In genomic region chr2:77922567-77922966, GRCh38 we compare ENCODE assay signal across 20 cellular contexts.
DNase-seq lines count a peak whose midpoint lies in the region; ATAC-seq, FAIRE-seq and TF ChIP-seq lines count a peak whose summit lies in the region.
"Had no signal": no experiment of that assay in that cellular context is flagged by ENCODE, and none has a peak within 500 bp of the region (broad histone marks: within the 10 kb centered on the region; RNA-seq: fewer than 3 reads in every experiment).

No MANE protein-coding gene starts in this region.

- no peak overlapping the region for H3K56ac ChIP-seq in IMR-90 (ENCODE audit: extremely low read depth, insufficient read depth, low read length)

- H3K27me3 ChIP-seq in IMR-90 (ENCODE audit: control insufficient read depth, insufficient read depth, low read length) (no peaks in the 10 kb centered on the region), K562 (ENCODE audit: control insufficient read depth in 2 of 2, insufficient read depth in 2 of 2, low read length in 2 of 2) (no peaks in the 10 kb centered on the region)
- H3K27me3 ChIP-seq: BLaER1 treated with 17β-estradiol and CSF1 and Interleukin-3, amounts not matched to agents 10 nM and 100 nM had no signal

- FAIRE-seq in A549 (lab: Jason Lieb, UNC) (no peak), K562 (lab: Jason Lieb, UNC) (no peak)
- FAIRE-seq: A204.1, D721Med, G401.6, GM12891, GM19239 had no signal

- intact Hi-C loops in IMR-90 (cut with micrococcal nuclease) (no loop called here), K562 (cut with micrococcal nuclease) (no loop called here), left colon (cut with DNase I, micrococcal nuclease) (no loop called here)

- H2BK120ac ChIP-seq in IMR-90 (ENCODE audit: low read depth, low read length), result no peak overlapping the region

- H2BK15ac ChIP-seq in IMR-90 (ENCODE audit: low read depth, low read length), result no peak overlapping the region

- H3K36me3 ChIP-seq in IMR-90 (ENCODE audit: control insufficient read depth, insufficient read depth, low read length) (no peaks in the 10 kb centered on the region), K562 (ENCODE audit: control insufficient read depth, insufficient read depth, low read length) (no peaks in the 10 kb centered on the region)
- H3K36me3 ChIP-seq: BLaER1 treated with 17β-estradiol and CSF1 and Interleukin-3, amounts not matched to agents 10 nM and 100 nM had no signal

- CTCF ChIA-PET in A549 (lab: Yijun Ruan, JAX), result no interaction called here
- CTCF ChIA-PET in IMR-90 (lab: Yijun Ruan, JAX), result no interaction called here
- CTCF ChIA-PET in K562 (lab: Yijun Ruan, JAX; ENCODE audit: low intra/inter-chr PET ratio), result no interaction called here

- H2BK20ac ChIP-seq in IMR-90 (ENCODE audit: low read depth, low read length), result no peak overlapping the region

- no peak for TF ChIP-seq EP300 in A549 (IDR thresholded peaks at IDR 0.05)
- no peak for TF ChIP-seq EP300 in K562 (IDR thresholded peaks at IDR 0.05; ENCODE audit: low read length)

- no peak overlapping the region for H2BK5ac ChIP-seq in IMR-90 (ENCODE audit: low read depth, low read length, poor library complexity, severe bottlenecking)

- H4K5ac ChIP-seq in IMR-90 (ENCODE audit: low read depth, low read length), result no peak overlapping the region

- no peak overlapping the region for H3K14ac ChIP-seq in IMR-90 (replicated peaks; ENCODE audit: low read depth, low read length)

- H2AK9ac ChIP-seq in IMR-90 (replicated peaks; ENCODE audit: low read depth, low read length, poor library complexity), result no peak overlapping the region

- H4K8ac ChIP-seq in IMR-90 (ENCODE audit: low read depth in 2 of 2, low read length in 2 of 2), result no peak overlapping the region

- H3K18ac ChIP-seq in IMR-90 (ENCODE audit: low read depth, low read length), result no peak overlapping the region

- DNase-seq in A549 (ENCODE audit: low read depth in 1 of 2, low spot score in 1 of 2), result no peak
- DNase-seq in IMR-90, result no peak
- DNase-seq in K562 (ENCODE audit: extremely low read depth in 1 of 4, low spot score in 3 of 4), result no peak
- no peak for DNase-seq in left colon
- DNase-seq: 8988T; AML-193; Caco-2; Calu3; CD4-positive, alpha-beta T cell; CD8-positive, alpha-beta T cell; DMS79 treated with DMSO at 0.1 percent for 48 hours; GF-D8 had no signal

- H3K79me2 ChIP-seq in K562 (ENCODE audit: control insufficient read depth, insufficient read depth, low read length), result no peaks in the 10 kb centered on the region

- H3K4me3 ChIP-seq in A549 (no peak overlapping the region), IMR-90 (ENCODE audit: insufficient read depth, low read depth, low read length) (no peak overlapping the region), K562 (no peak overlapping the region)
- H3K4me3 ChIP-seq: BLaER1 treated with 17β-estradiol and CSF1 and Interleukin-3, amounts not matched to agents 10 nM and 100 nM had no signal

- dilution Hi-C loops in IMR-90 (cut with HindIII; ENCODE audit: low sequenced_read_pairs, unreplicated experiment), result no loop called here

- TF ChIP-seq POLR2A in A549 (IDR thresholded peaks at IDR 0.05; ENCODE audit: low read length) (no peak), IMR-90 (IDR thresholded peaks at IDR 0.05; ENCODE audit: low read depth, low read length) (no peak), K562 (conservative IDR thresholded peaks at IDR 0.05) (no peak)

- H3K4me2 ChIP-seq in A549 (no peak overlapping the region), IMR-90 (ENCODE audit: low read depth, low read length) (no peak overlapping the region), K562 (ENCODE audit: insufficient read depth, low read length) (no peak overlapping the region)
- H3K4me2 ChIP-seq: BLaER1 treated with 17β-estradiol and CSF1 and Interleukin-3, amounts not matched to agents 10 nM and 100 nM had no signal

- BruUV-seq in IMR-90 (replicated peaks; lab: Mats Ljungman, UMichigan) (no TSS peak), K562 (replicated peaks; lab: Mats Ljungman, UMichigan) (no TSS peak)

- POLR2A ChIA-PET in A549 (lab: Yijun Ruan, JAX), result no interaction called here
- POLR2A ChIA-PET in IMR-90 (lab: Charles Lee; ENCODE audit: unreplicated experiment), result no interaction called here
- POLR2A ChIA-PET in K562 (lab: Yijun Ruan, JAX), result no interaction called here

- no peak overlapping the region for H4K91ac ChIP-seq in IMR-90 (ENCODE audit: insufficient read depth, low read depth, low read length)

- 0% methylated on average over 1 of the region's 1 CpG for WGBS in A549 (ENCODE audit: missing lambda C conversion rate)
- no CpG with 5 or more reads among the region's 1 CpG for WGBS in IMR-90 (ENCODE audit: extremely low coverage in 2 of 2, insufficient read length in 1 of 2), 2 experiments
- 0% methylated on average over 1 of the region's 1 CpG for WGBS in K562 (ENCODE audit: insufficient coverage, low coverage, missing lambda C conversion rate)

- no peak for TF ChIP-seq RAD21 in A549 (conservative IDR thresholded peaks at IDR 0.05 in 1 of 2, IDR thresholded peaks at IDR 0.05 in 1 of 2)
- no peak for TF ChIP-seq RAD21 in IMR-90 (IDR thresholded peaks at IDR 0.05; ENCODE audit: low read length)
- TF ChIP-seq RAD21 in K562 (CRISPR knock-in tag; conservative IDR thresholded peaks at IDR 0.05 in 1 of 2, IDR thresholded peaks at IDR 0.05 in 1 of 2), result no peak

- no peak overlapping the region for H3K23ac ChIP-seq in IMR-90 (ENCODE audit: low read depth, low read length)

- peaks cover 8% of the 10 kb centered on the region; the same call in 1 of the 3 replicates for H3K9me3 ChIP-seq in A549
- 0 out of 2 replicates have a peak, but pooled peaks cover 2% of the 10 kb centered on the region for H3K9me3 ChIP-seq in IMR-90 (ENCODE audit: control insufficient read depth, insufficient read depth, low read length)
- no peaks in the 10 kb centered on the region for H3K9me3 ChIP-seq in K562 (replicated peaks; ENCODE audit: control insufficient read depth, insufficient read depth, low read depth, low read length)
- H3K9me3 ChIP-seq: BLaER1 treated with 17β-estradiol and CSF1 and Interleukin-3, amounts not matched to agents 10 nM and 100 nM; Caco-2 had no signal

- no peak overlapping the region for H3K4ac ChIP-seq in IMR-90 (ENCODE audit: low read depth, low read length)

- H3K9ac ChIP-seq in IMR-90 (ENCODE audit: low read depth, low read length) (no peak overlapping the region), K562 (ENCODE audit: insufficient read depth in 1 of 2, low read depth in 2 of 2, low read length in 2 of 2) (no peak overlapping the region)
- H3K9ac ChIP-seq: BLaER1 treated with 17β-estradiol and CSF1 and Interleukin-3, amounts not matched to agents 10 nM and 100 nM had no signal

- H3K27ac ChIP-seq in A549 (no peak overlapping the region), IMR-90 (ENCODE audit: insufficient read depth, low read length) (no peak overlapping the region), K562 (ENCODE audit: extremely low read depth, low read depth, low read length) (no peak overlapping the region)
- H3K27ac ChIP-seq: BLaER1 treated with 17β-estradiol and CSF1 and Interleukin-3, amounts not matched to agents 10 nM and 100 nM; C4-2B had no signal

- H3K9me1 ChIP-seq in IMR-90 (ENCODE audit: insufficient read depth, low read length) (no peaks in the 10 kb centered on the region), K562 (ENCODE audit: control insufficient read depth, insufficient read depth, low read length) (no peaks in the 10 kb centered on the region)

- in situ Hi-C loops in IMR-90 (cut with MboI; ENCODE audit: low sequenced_read_pairs), result no loop called here
- in situ Hi-C loops in K562 (cut with MboI), result no loop called here

- no peak overlapping the region for H2AK5ac ChIP-seq in IMR-90 (ENCODE audit: low read depth, low read length)

- H4K20me1 ChIP-seq in IMR-90 (ENCODE audit: insufficient read depth, low read length) (no peaks in the 10 kb centered on the region), K562 (replicated peaks; ENCODE audit: control insufficient read depth, insufficient read depth, low read length) (no peaks in the 10 kb centered on the region)
- H4K20me1 ChIP-seq: BLaER1 treated with 17β-estradiol and CSF1 and Interleukin-3, amounts not matched to agents 10 nM and 100 nM had no signal

- H3K79me1 ChIP-seq in IMR-90 (ENCODE audit: low read depth in 1 of 2, low read length in 2 of 2), result no peaks in the 10 kb centered on the region

- H2AFZ ChIP-seq in IMR-90 (replicated peaks; ENCODE audit: low read length, poor library complexity) (no peak overlapping the region), K562 (ENCODE audit: low read depth, low read length) (no peak overlapping the region)

- no peak for ATAC-seq in A549
- no peak for ATAC-seq in IMR-90 (ENCODE audit: low read depth)
- no peak for ATAC-seq in K562
- ATAC-seq in GM21447 (IDR thresholded peaks at IDR 0.05; ENCODE audit: unreplicated experiment), result no peak
- ATAC-seq in left colon, result no peak
- ATAC-seq: CD8-positive, alpha-beta T cell had no signal

- H3K4me1 ChIP-seq in A549 (no peaks in the 10 kb centered on the region), IMR-90 (ENCODE audit: control insufficient read depth, insufficient read depth, low read length) (no peaks in the 10 kb centered on the region), K562 (replicated peaks in 1 of 2; ENCODE audit: control insufficient read depth in 2 of 2, insufficient read depth in 2 of 2, low read length in 2 of 2) (no peaks in the 10 kb centered on the region)
- H3K4me1 ChIP-seq: BLaER1 treated with 17β-estradiol and CSF1 and Interleukin-3, amounts not matched to agents 10 nM and 100 nM; Caco-2 had no signal

- no peak for TF ChIP-seq CTCF in A549 (IDR thresholded peaks at IDR 0.05)
- TF ChIP-seq CTCF in IMR-90 (conservative IDR thresholded peaks at IDR 0.05; ENCODE audit: low read depth, low read length), result no peak
- TF ChIP-seq CTCF in K562 (IDR thresholded peaks at IDR 0.05 in 2 of 3, conservative IDR thresholded peaks at IDR 0.05 in 1 of 3; ENCODE audit: insufficient read depth in 2 of 3, low read depth in 1 of 3, low read length in 3 of 3), result no peak

TF ChIP-seq in A549, 52 proteins besides CTCF, POLR2A, EP300 and RAD21:
- no peak for TF ChIP-seq ZC3H11A (IDR thresholded peaks at IDR 0.05)
- TF ChIP-seq MAFK (IDR thresholded peaks at IDR 0.05; ENCODE audit: partially characterized antibody), result peak; percentile 77
- no peak for TF ChIP-seq PHF8 (IDR thresholded peaks at IDR 0.05; ENCODE audit: borderline replicate concordance, low read depth)

TF ChIP-seq in IMR-90, 13 proteins besides CTCF, POLR2A, EP300 and RAD21:
- TF ChIP-seq BHLHE40 (IDR thresholded peaks at IDR 0.05; ENCODE audit: low read depth, low read length) (no peak), MAFK (IDR thresholded peaks at IDR 0.05; ENCODE audit: low read depth, low read length) (peak; percentile 90)

TF ChIP-seq in K562, 482 proteins besides CTCF, POLR2A, EP300 and RAD21 (continues in another document):
- TF ChIP-seq ZNF316 (IDR thresholded peaks at IDR 0.05) (0 out of 2 replicates have a peak, but pooled peaks have one; percentile 5), MAFF (IDR thresholded peaks at IDR 0.05; ENCODE audit: low read length) (peak; percentile 71), EHMT2 (IDR thresholded peaks at IDR 0.05) (no peak)

Comparison
In these comparisons a context has a peak if more than half of its experiments do, and no peak if none do; other contexts are left out.
1. Of the 35 proteins assayed by ChIP-seq in both K562 and A549: peak only in K562: none; only in A549: none; in both: MAFK; in neither: 34.